10 cellular contexts compared by ENCODE assay signal in the genomic region with DNA sequence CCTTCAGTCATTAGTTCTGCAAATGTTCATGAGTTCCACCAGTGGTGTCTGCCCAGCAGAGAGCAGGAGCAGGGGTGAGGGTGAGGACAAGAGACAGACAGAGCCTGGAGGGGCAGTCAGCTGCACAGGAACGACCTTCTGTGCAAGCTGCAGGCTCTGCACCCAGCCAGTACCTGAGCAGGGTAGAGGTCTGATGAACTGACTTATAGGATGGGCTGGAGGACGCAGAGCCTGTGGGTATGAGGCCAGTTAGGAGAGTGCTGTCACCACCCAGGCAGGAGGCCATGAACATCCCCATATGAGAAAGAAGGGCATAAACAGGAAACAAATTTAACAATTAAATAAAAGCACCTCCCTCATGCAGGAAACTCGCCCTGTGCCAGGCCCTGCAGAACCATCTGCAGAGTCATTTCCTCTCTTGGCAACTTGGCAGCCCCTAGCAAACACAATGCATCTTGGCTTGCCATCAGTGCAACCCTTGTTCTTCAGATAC. TPM values are rescaled to one million over a fixed set of nuclear protein-coding genes. Genes with fewer than 3 reads are reported as not detected.
DNase-seq lines count a peak whose midpoint lies in the region; FAIRE-seq and TF ChIP-seq lines count a peak whose summit lies in the region.
"Had no signal": no experiment of that assay in that cellular context is flagged by ENCODE, and none has a peak within 500 bp of the region (broad histone marks: within the 10 kb centered on the region; RNA-seq: fewer than 3 reads in every experiment).

No MANE protein-coding gene starts in this region.

- FAIRE-seq in bronchial epithelial cell (lab: Jason Lieb, UNC), result no peak
- FAIRE-seq: frontal cortex had no signal

- H3K27me3 ChIP-seq in bronchial epithelial cell (ENCODE audit: control insufficient read depth, insufficient read depth, low read length), result no peaks in the 10 kb centered on the region

- peak; percentile 60 for DNase-seq in GDM1 (lab: John Stamatoyannopoulos, UW)
- DNase-seq in T-helper 22 cell (ENCODE audit: low read depth), result peak; percentile 2
- DNase-seq in bronchial epithelial cell (ENCODE audit: low read depth), result peak; percentile 44
- DNase-seq in pulmonary artery endothelial cell (ENCODE audit: low read depth, low spot score), result peak; percentile 64
- DNase-seq in retina, result no peak
- no peak for DNase-seq in middle frontal gyrus (ENCODE audit: extremely low spot score, low spot score)
- no peak for DNase-seq in HuH-7.5 (ENCODE audit: low spot score)
- no peak for DNase-seq in NCI-H1694 (lab: John Stamatoyannopoulos, UW)

- no peak for TF ChIP-seq CTCF in bronchial epithelial cell (IDR thresholded peaks at IDR 0.05; ENCODE audit: insufficient read depth, low read length, severe bottlenecking)

- H3K4me3 ChIP-seq in bronchial epithelial cell (ENCODE audit: low read depth, low read length), result no peak overlapping the region

- H3K36me3 ChIP-seq in bronchial epithelial cell (ENCODE audit: control insufficient read depth, insufficient read depth, low read length), result no peaks in the 10 kb centered on the region

RNA-seq across cellular contexts. Expression of a gene that starts 17.9 kb away (rescaled TPM):
- total RNA-seq in bronchial epithelial cell, result 0.13 TPM in 1 of 2 replicates, not detected in the other
- not detected in 2 replicates for total RNA-seq in pulmonary artery endothelial cell
- total RNA-seq: frontal cortex; T-helper 2 cell treated with Interferon-gamma antibody and Interleukin-4, amounts not matched to agents 100 ng/mL and 5 ng/mL, for 36 hours had no signal

RNA-seq across cellular contexts. Expression of a gene that starts 20.2 kb away (rescaled TPM):
- total RNA-seq in bronchial epithelial cell (5.1 and 6.3 TPM in 2 replicates), pulmonary artery endothelial cell (2.2 and 2.4 TPM in 2 replicates)
- total RNA-seq: frontal cortex; T-helper 2 cell treated with Interferon-gamma antibody and Interleukin-4, amounts not matched to agents 100 ng/mL and 5 ng/mL, for 36 hours had no signal

RNA-seq across cellular contexts. Expression of a gene that starts 25.8 kb away (rescaled TPM):
- total RNA-seq in bronchial epithelial cell (not detected in 2 replicates), pulmonary artery endothelial cell (not detected in 2 replicates)
- total RNA-seq: frontal cortex; T-helper 2 cell treated with Interferon-gamma antibody and Interleukin-4, amounts not matched to agents 100 ng/mL and 5 ng/mL, for 36 hours had no signal

RNA-seq across cellular contexts. Expression of a gene that starts 44.4 kb away (rescaled TPM):
- not detected in 2 replicates for total RNA-seq in bronchial epithelial cell
- not detected in 2 replicates for total RNA-seq in pulmonary artery endothelial cell
- total RNA-seq: frontal cortex; T-helper 2 cell treated with Interferon-gamma antibody and Interleukin-4, amounts not matched to agents 100 ng/mL and 5 ng/mL, for 36 hours had no signal

Comparison
In these comparisons a context has a peak if more than half of its experiments do, and no peak if none do; other contexts are left out.
1. DNase-seq: peak in GDM1 (single experiment), T-helper 22 cell (single experiment), bronchial epithelial cell (single experiment) and pulmonary artery endothelial cell (single experiment); none in retina (single experiment), middle frontal gyrus (single experiment), HuH-7.5 (single experiment) and NCI-H1694 (single experiment).